ENCODE assay signal across 1 cellular context in the genomic region with DNA sequence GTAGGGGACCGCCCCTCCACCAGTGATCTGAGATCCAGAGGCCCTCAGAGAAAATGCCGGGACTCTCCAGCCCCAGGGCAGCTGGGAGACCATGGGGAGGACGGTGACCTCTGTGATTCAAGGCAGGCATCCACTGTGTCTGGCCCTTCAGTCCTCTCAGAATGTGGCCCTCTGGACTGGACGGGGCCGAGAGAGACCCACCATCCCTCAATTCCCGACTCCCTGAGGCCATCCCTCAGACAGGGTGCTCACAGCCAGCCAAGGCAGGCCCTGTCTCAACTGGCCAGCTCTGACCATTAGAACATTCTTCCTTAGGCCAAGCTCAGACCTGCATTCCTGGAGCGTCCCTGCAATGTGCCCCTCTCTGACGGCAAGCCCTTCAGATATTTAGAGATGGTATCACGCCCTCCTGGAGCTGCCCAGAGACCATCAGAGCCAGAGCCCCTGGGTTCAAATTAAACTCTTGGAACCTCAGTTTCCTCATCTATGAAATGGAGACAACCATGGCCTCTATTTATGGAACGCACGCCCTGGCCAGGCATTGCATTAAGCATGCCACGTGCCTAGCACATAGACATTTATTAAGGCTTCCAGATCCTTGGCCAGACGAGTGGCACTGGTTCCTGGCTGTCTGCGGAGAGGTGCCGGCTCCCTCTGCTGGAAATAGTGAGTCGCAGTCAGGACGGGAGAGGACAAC.
A peak's percentile ranks its signal among the peaks of the same experiment; 100 is the strongest.
TF ChIP-seq lines count a peak whose summit lies in the region.

No MANE protein-coding gene starts in this region.

TF ChIP-seq in K562, 482 proteins besides CTCF, POLR2A, EP300 and RAD21 (continued from another document and continues in another):
- TF ChIP-seq, protein P1, sequence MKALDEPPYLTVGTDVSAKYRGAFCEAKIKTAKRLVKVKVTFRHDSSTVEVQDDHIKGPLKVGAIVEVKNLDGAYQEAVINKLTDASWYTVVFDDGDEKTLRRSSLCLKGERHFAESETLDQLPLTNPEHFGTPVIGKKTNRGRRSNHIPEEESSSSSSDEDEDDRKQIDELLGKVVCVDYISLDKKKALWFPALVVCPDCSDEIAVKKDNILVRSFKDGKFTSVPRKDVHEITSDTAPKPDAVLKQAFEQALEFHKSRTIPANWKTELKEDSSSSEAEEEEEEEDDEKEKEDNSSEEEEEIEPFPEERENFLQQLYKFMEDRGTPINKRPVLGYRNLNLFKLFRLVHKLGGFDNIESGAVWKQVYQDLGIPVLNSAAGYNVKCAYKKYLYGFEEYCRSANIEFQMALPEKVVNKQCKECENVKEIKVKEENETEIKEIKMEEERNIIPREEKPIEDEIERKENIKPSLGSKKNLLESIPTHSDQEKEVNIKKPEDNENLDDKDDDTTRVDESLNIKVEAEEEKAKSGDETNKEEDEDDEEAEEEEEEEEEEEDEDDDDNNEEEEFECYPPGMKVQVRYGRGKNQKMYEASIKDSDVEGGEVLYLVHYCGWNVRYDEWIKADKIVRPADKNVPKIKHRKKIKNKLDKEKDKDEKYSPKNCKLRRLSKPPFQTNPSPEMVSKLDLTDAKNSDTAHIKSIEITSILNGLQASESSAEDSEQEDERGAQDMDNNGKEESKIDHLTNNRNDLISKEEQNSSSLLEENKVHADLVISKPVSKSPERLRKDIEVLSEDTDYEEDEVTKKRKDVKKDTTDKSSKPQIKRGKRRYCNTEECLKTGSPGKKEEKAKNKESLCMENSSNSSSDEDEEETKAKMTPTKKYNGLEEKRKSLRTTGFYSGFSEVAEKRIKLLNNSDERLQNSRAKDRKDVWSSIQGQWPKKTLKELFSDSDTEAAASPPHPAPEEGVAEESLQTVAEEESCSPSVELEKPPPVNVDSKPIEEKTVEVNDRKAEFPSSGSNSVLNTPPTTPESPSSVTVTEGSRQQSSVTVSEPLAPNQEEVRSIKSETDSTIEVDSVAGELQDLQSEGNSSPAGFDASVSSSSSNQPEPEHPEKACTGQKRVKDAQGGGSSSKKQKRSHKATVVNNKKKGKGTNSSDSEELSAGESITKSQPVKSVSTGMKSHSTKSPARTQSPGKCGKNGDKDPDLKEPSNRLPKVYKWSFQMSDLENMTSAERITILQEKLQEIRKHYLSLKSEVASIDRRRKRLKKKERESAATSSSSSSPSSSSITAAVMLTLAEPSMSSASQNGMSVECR (CRISPR knock-in tag; IDR thresholded peaks at IDR 0.05): no peak
- TF ChIP-seq SMARCC2 (IDR thresholded peaks at IDR 0.05; ENCODE audit: low read depth) (no peak), SIN3A (IDR thresholded peaks at IDR 0.05; ENCODE audit: borderline replicate concordance in 2 of 2, control insufficient read depth in 1 of 2, low read depth in 2 of 2, low read length in 2 of 2) (no peak), ZZZ3 (IDR thresholded peaks at IDR 0.05) (no peak), OTX1 (CRISPR knock-in tag; IDR thresholded peaks at IDR 0.05) (no peak), ZNF79 (CRISPR knock-in tag; IDR thresholded peaks at IDR 0.05; ENCODE audit: low read depth) (no peak), ELF4 (CRISPR knock-in tag; IDR thresholded peaks at IDR 0.05) (0 out of 2 replicates have a peak, but pooled peaks have one; percentile 75), ILF3 (IDR thresholded peaks at IDR 0.05; ENCODE audit: borderline replicate concordance) (no peak), CBFA2T3 (IDR thresholded peaks at IDR 0.05) (no peak), MTA1 (IDR thresholded peaks at IDR 0.05; ENCODE audit: borderline replicate concordance) (no peak), ARHGAP35 (IDR thresholded peaks at IDR 0.05; ENCODE audit: partially characterized antibody) (no peak), XRCC3 (IDR thresholded peaks at IDR 0.05) (no peak), HEY1 (CRISPR knock-in tag; IDR thresholded peaks at IDR 0.05; ENCODE audit: borderline replicate concordance) (no peak), MED1 (CRISPR knock-in tag; IDR thresholded peaks at IDR 0.05; ENCODE audit: borderline replicate concordance) (no peak), CAMTA2 (CRISPR knock-in tag; conservative IDR thresholded peaks at IDR 0.05) (no peak), PTBP1 (IDR thresholded peaks at IDR 0.05; ENCODE audit: low read depth, low read length) (no peak), ZNF583 (CRISPR knock-in tag; IDR thresholded peaks at IDR 0.05) (peak; percentile 87; the same call in 1 of the 2 replicates), PCBP1 (IDR thresholded peaks at IDR 0.05; ENCODE audit: low read depth, low read length, poor library complexity, severe bottlenecking) (no peak), MYC (IDR thresholded peaks at IDR 0.05; ENCODE audit: low read depth, low read length) (peak; percentile 76), MYC (CRISPR knock-in tag; IDR thresholded peaks at IDR 0.05; ENCODE audit: borderline replicate concordance, low read depth) (no peak), HLTF (IDR thresholded peaks at IDR 0.05) (no peak), JUNB (CRISPR knock-in tag; conservative IDR thresholded peaks at IDR 0.05) (no peak), ZNF436 (CRISPR knock-in tag; IDR thresholded peaks at IDR 0.05) (no peak), PHB (CRISPR knock-in tag; IDR thresholded peaks at IDR 0.05) (no peak), SETDB1 (IDR thresholded peaks at IDR 0.05; ENCODE audit: low read length) (no peak), HCFC1 (IDR thresholded peaks at IDR 0.05; ENCODE audit: low read depth, low read length) (no peak; the same call in 1 of the 2 replicates), ZNF589 (CRISPR knock-in tag; IDR thresholded peaks at IDR 0.05; ENCODE audit: low read depth) (no peak), IFI16 (CRISPR knock-in tag; IDR thresholded peaks at IDR 0.05) (0 out of 2 replicates have a peak, but pooled peaks have one; percentile 56), PHTF2 (CRISPR knock-in tag; IDR thresholded peaks at IDR 0.05) (no peak)
- TF ChIP-seq, protein P2, sequence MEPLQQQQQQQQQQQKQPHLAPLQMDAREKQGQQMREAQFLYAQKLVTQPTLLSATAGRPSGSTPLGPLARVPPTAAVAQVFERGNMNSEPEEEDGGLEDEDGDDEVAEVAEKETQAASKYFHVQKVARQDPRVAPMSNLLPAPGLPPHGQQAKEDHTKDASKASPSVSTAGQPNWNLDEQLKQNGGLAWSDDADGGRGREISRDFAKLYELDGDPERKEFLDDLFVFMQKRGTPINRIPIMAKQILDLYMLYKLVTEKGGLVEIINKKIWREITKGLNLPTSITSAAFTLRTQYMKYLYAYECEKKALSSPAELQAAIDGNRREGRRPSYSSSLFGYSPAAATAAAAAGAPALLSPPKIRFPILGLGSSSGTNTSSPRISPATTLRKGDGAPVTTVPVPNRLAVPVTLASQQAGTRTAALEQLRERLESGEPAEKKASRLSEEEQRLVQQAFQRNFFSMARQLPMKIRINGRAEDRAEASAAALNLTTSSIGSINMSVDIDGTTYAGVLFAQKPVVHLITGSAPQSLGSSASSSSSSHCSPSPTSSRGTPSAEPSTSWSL (CRISPR knock-in tag; IDR thresholded peaks at IDR 0.05; ENCODE audit: borderline replicate concordance): 0 out of 2 replicates have a peak, but pooled peaks have one; percentile 72
- TF ChIP-seq, protein P3, sequence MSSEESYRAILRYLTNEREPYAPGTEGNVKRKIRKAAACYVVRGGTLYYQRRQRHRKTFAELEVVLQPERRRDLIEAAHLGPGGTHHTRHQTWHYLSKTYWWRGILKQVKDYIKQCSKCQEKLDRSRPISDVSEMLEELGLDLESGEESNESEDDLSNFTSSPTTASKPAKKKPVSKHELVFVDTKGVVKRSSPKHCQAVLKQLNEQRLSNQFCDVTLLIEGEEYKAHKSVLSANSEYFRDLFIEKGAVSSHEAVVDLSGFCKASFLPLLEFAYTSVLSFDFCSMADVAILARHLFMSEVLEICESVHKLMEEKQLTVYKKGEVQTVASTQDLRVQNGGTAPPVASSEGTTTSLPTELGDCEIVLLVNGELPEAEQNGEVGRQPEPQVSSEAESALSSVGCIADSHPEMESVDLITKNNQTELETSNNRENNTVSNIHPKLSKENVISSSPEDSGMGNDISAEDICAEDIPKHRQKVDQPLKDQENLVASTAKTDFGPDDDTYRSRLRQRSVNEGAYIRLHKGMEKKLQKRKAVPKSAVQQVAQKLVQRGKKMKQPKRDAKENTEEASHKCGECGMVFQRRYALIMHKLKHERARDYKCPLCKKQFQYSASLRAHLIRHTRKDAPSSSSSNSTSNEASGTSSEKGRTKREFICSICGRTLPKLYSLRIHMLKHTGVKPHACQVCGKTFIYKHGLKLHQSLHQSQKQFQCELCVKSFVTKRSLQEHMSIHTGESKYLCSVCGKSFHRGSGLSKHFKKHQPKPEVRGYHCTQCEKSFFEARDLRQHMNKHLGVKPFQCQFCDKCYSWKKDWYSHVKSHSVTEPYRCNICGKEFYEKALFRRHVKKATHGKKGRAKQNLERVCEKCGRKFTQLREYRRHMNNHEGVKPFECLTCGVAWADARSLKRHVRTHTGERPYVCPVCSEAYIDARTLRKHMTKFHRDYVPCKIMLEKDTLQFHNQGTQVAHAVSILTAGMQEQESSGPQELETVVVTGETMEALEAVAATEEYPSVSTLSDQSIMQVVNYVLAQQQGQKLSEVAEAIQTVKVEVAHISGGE (CRISPR knock-in tag; IDR thresholded peaks at IDR 0.05): 0 out of 6 replicates have a peak, but pooled peaks of 2 of the 3 experiments have one; percentile 13 to 44
- TF ChIP-seq, protein P4, sequence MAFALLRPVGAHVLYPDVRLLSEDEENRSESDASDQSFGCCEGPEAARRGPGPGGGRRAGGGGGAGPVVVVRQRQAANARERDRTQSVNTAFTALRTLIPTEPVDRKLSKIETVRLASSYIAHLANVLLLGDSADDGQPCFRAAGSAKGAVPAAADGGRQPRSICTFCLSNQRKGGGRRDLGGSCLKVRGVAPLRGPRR (CRISPR knock-in tag; IDR thresholded peaks at IDR 0.05): 0 out of 2 replicates have a peak, but pooled peaks have one; percentile 21
- TF ChIP-seq, protein P5, sequence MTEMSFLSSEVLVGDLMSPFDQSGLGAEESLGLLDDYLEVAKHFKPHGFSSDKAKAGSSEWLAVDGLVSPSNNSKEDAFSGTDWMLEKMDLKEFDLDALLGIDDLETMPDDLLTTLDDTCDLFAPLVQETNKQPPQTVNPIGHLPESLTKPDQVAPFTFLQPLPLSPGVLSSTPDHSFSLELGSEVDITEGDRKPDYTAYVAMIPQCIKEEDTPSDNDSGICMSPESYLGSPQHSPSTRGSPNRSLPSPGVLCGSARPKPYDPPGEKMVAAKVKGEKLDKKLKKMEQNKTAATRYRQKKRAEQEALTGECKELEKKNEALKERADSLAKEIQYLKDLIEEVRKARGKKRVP (CRISPR knock-in tag; IDR thresholded peaks at IDR 0.05): 0 out of 2 replicates have a peak, but pooled peaks have one; percentile 47
- TF ChIP-seq, protein P6, sequence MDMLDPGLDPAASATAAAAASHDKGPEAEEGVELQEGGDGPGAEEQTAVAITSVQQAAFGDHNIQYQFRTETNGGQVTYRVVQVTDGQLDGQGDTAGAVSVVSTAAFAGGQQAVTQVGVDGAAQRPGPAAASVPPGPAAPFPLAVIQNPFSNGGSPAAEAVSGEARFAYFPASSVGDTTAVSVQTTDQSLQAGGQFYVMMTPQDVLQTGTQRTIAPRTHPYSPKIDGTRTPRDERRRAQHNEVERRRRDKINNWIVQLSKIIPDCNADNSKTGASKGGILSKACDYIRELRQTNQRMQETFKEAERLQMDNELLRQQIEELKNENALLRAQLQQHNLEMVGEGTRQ (CRISPR knock-in tag; IDR thresholded peaks at IDR 0.05): no peak; the same call in 1 of the 2 replicates
- TF ChIP-seq, protein P7, sequence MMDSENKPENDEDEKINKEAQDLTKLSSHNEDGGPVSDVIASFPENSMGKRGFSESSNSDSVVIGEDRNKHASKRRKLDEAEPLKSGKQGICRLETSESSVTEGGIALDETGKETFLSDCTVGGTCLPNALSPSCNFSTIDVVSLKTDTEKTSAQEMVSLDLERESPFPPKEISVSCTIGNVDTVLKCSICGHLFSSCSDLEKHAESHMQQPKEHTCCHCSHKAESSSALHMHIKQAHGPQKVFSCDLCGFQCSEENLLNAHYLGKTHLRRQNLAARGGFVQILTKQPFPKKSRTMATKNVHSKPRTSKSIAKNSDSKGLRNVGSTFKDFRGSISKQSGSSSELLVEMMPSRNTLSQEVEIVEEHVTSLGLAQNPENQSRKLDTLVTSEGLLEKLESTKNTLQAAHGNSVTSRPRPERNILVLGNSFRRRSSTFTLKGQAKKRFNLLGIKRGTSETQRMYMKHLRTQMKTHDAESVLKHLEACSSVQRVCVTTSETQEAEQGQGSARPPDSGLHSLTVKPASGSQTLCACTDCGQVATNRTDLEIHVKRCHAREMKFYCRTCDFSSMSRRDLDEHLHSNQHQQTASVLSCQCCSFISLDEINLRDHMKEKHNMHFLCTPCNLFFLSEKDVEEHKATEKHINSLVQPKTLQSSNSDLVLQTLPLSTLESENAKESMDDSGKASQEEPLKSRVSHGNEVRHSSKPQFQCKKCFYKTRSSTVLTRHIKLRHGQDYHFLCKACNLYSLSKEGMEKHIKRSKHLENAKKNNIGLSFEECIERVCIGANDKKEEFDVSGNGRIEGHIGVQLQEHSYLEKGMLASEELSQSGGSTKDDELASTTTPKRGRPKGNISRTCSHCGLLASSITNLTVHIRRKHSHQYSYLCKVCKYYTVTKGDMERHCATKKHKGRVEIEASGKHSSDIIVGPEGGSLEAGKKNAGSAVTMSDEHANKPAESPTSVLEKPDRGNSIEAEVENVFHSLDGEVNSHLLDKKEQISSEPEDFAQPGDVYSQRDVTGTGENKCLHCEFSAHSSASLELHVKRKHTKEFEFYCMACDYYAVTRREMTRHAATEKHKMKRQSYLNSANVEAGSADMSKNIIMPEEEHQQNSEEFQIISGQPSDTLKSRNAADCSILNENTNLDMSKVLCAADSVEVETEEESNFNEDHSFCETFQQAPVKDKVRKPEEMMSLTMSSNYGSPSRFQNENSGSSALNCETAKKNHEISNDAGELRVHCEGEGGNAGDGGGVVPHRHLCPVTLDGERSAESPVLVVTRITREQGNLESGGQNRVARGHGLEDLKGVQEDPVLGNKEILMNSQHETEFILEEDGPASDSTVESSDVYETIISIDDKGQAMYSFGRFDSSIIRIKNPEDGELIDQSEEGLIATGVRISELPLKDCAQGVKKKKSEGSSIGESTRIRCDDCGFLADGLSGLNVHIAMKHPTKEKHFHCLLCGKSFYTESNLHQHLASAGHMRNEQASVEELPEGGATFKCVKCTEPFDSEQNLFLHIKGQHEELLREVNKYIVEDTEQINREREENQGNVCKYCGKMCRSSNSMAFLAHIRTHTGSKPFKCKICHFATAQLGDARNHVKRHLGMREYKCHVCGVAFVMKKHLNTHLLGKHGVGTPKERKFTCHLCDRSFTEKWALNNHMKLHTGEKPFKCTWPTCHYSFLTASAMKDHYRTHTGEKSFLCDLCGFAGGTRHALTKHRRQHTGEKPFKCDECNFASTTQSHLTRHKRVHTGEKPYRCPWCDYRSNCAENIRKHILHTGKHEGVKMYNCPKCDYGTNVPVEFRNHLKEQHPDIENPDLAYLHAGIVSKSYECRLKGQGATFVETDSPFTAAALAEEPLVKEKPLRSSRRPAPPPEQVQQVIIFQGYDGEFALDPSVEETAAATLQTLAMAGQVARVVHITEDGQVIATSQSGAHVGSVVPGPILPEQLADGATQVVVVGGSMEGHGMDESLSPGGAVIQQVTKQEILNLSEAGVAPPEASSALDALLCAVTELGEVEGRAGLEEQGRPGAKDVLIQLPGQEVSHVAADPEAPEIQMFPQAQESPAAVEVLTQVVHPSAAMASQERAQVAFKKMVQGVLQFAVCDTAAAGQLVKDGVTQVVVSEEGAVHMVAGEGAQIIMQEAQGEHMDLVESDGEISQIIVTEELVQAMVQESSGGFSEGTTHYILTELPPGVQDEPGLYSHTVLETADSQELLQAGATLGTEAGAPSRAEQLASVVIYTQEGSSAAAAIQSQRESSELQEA (IDR thresholded peaks at IDR 0.05; ENCODE audit: low read depth): no peak
